In genomic region chrX:143998261-143998660, GRCh38 we compare ENCODE assay signal across 33 cellular contexts.
"Had no signal": no experiment of that assay in that cellular context is flagged by ENCODE, and none has a peak within 500 bp of the region (broad histone marks: within the 10 kb centered on the region; RNA-seq: fewer than 3 reads in every experiment).

No MANE protein-coding gene starts in this region.

- DNase-seq: Karpas-422, Kasumi-1, MG63, MM.1S, MV-4-11, NCI-H1048, NCI-H1092, NCI-H1092 treated with DMSO at 0.1 percent for 48 hours, NCI-H1105, NCI-H1105 treated with DMSO at 0.1 percent for 48 hours, NCI-H1417, NCI-H1417 treated with DMSO at 0.1 percent for 48 hours, NCI-H1436, NCI-H1436 treated with DMSO at 0.1 percent for 48 hours, NCI-H146, NCI-H1694, NCI-H1694 treated with DMSO at 0.1 percent for 48 hours, NCI-H187, NCI-H187 treated with DMSO at 0.1 percent for 48 hours, NCI-H1930, NCI-H2029, NCI-H2029 treated with DMSO at 0.1 percent for 48 hours, NCI-H2081, NCI-H2081 treated with DMSO at 0.1 percent for 48 hours, NCI-H2107, NCI-H2171, NCI-H2171 treated with DMSO at 0.1 percent for 48 hours, NCI-H2227 treated with DMSO at 0.1 percent for 48 hours, NCI-H226, NCI-H345, NCI-H446, NCI-H446 treated with DMSO at 0.1 percent for 48 hours, NCI-H510A had no signal
